26 cellular contexts compared by ENCODE assay signal in the genomic region with DNA sequence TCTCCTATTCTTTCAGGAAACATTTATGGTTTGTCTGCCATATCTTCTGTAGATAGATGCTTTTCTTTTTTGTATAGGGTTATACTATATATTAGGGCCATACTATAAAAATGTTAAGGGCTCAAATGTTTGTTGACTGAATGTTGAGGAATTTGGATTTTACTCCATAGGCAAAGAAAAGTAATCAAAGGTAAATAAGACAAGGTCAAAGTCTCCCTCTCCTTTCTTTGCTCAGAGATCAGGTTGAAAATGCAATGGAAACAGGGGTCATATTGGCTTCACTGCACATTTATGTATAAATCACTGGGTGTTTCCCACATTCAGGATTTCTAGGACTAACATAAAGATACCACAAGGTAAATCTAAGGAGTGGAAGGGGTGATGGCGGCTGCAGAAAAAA.
A peak's percentile ranks its signal among the peaks of the same experiment; 100 is the strongest.
DNase-seq lines count a peak whose midpoint lies in the region; ATAC-seq, FAIRE-seq and TF ChIP-seq lines count a peak whose summit lies in the region.
"Had no signal": no experiment of that assay in that cellular context is flagged by ENCODE, and none has a peak within 500 bp of the region (broad histone marks: within the 10 kb centered on the region; RNA-seq: fewer than 3 reads in every experiment).

No MANE protein-coding gene starts in this region.

- TF ChIP-seq POLR2A in A549 (IDR thresholded peaks at IDR 0.05; ENCODE audit: low read length): no peak

- DNase-seq in A549 (ENCODE audit: low read depth in 1 of 2, low spot score in 1 of 2) (no peak), glutamatergic neuron (no peak), left lobe of liver (ENCODE audit: low spot score) (no peak), mucosa of descending colon (no peak), hippocampal formation (lab: John Stamatoyannopoulos, UW) (no peak), D341Med (ENCODE audit: low spot score) (no peak)
- DNase-seq in stimulated activated CD4-positive, alpha-beta T cell treated with anti-CD3 and anti-CD28 coated beads, Interleukin-15, amount 100 ng/mL, for 24 hours: no peak
- DNase-seq: ACHN; AML-193; BE2C; Calu3; CD4-positive, alpha-beta T cell; CD8-positive, alpha-beta memory T cell; DMS153; DND-41; GM23248; H9; HFFc6 had no signal

- peaks cover 10% of the 10 kb centered on the region for H3K9me3 Mint-ChIP-seq in glutamatergic neuron (ENCODE audit: unreplicated experiment)
- H3K9me3 Mint-ChIP-seq: H9, HFFc6 had no signal

- 39% methylated on average over 1 of the region's 1 CpG for WGBS in A549 (ENCODE audit: missing lambda C conversion rate)

- no peak for TF ChIP-seq EP300 in A549 (IDR thresholded peaks at IDR 0.05)

- peaks cover 12% of the 10 kb centered on the region for H3K36me3 Mint-ChIP-seq in glutamatergic neuron (ENCODE audit: unreplicated experiment)
- H3K36me3 Mint-ChIP-seq: CD14-positive monocyte; CD8-positive, alpha-beta memory T cell had no signal

- H3K4me1 ChIP-seq in A549 (0 out of 3 replicates have a peak, but pooled peaks cover 3% of the 10 kb centered on the region), mucosa of descending colon (ENCODE audit: low read depth) (no peaks in the 10 kb centered on the region)
- H3K4me1 ChIP-seq: BE2C had no signal

- H3K4me3 ChIP-seq in A549 (no peak overlapping the region), mucosa of descending colon (no peak overlapping the region)
- H3K4me3 ChIP-seq: BLaER1 treated with 17β-estradiol and CSF1 and Interleukin-3, amounts not matched to agents 10 nM and 100 nM; GM12878; GM23248 had no signal

- peaks cover 25% of the 10 kb centered on the region for H3K4me1 Mint-ChIP-seq in glutamatergic neuron (ENCODE audit: low read depth, unreplicated experiment)
- H3K4me1 Mint-ChIP-seq: CD14-positive monocyte; CD8-positive, alpha-beta memory T cell had no signal

- no peak for TF ChIP-seq RAD21 in A549 (conservative IDR thresholded peaks at IDR 0.05 in 1 of 2, IDR thresholded peaks at IDR 0.05 in 1 of 2)

- no peaks in the 10 kb centered on the region for H3K9me3 ChIP-seq in A549
- H3K9me3 ChIP-seq in mucosa of descending colon: no peaks in the 10 kb centered on the region
- H3K9me3 ChIP-seq: BE2C; BLaER1 treated with 17β-estradiol and CSF1 and Interleukin-3, amounts not matched to agents 10 nM and 100 nM had no signal

- no peaks in the 10 kb centered on the region for H3K36me3 ChIP-seq in mucosa of descending colon (ENCODE audit: low read depth)
- H3K36me3 ChIP-seq: BE2C; BLaER1 treated with 17β-estradiol and CSF1 and Interleukin-3, amounts not matched to agents 10 nM and 100 nM had no signal

- intact Hi-C loops in mucosa of descending colon (cut with DNase I, micrococcal nuclease): no loop called here

- ATAC-seq in A549 (no peak), left lobe of liver (peak; percentile 58), mucosa of descending colon (peak; percentile 61)
- ATAC-seq: GM12878 had no signal

- H3K27me3 Mint-ChIP-seq in glutamatergic neuron (ENCODE audit: unreplicated experiment): peaks cover 7% of the 10 kb centered on the region
- H3K27me3 Mint-ChIP-seq: CD4-positive, alpha-beta T cell; CD8-positive, alpha-beta memory T cell had no signal

- H3K4me3 Mint-ChIP-seq in glutamatergic neuron (ENCODE audit: unreplicated experiment): no peak overlapping the region
- H3K4me3 Mint-ChIP-seq: CD14-positive monocyte; CD4-positive, alpha-beta T cell; CD8-positive, alpha-beta memory T cell; H9; HFFc6 had no signal

- CTCF ChIA-PET in A549 (lab: Yijun Ruan, JAX): no interaction called here

- H3K4me2 ChIP-seq in A549: 0 out of 3 replicates have a peak overlapping the region, but pooled peaks have one; percentile 14
- H3K4me2 ChIP-seq: BLaER1 treated with 17β-estradiol and CSF1 and Interleukin-3, amounts not matched to agents 10 nM and 100 nM had no signal

- POLR2A ChIA-PET in A549 (lab: Yijun Ruan, JAX): no interaction called here

- no peak for TF ChIP-seq CTCF in A549 (IDR thresholded peaks at IDR 0.05)
- TF ChIP-seq CTCF in glutamatergic neuron (IDR thresholded peaks at IDR 0.05; ENCODE audit: partially characterized antibody, unreplicated experiment): no peak
- no peak for TF ChIP-seq CTCF in mucosa of descending colon (IDR thresholded peaks at IDR 0.05)

- FAIRE-seq in A549 (lab: Jason Lieb, UNC): no peak
- FAIRE-seq: A204.1, G401.6, GM12878, GM19239, H1 had no signal

- peak overlapping the region; percentile 39 for H3K27ac Mint-ChIP-seq in glutamatergic neuron (ENCODE audit: unreplicated experiment)
- H3K27ac Mint-ChIP-seq: CD14-positive monocyte; CD4-positive, alpha-beta T cell; CD8-positive, alpha-beta memory T cell; HFFc6 had no signal

- H3K27ac ChIP-seq in A549: no peak overlapping the region
- H3K27ac ChIP-seq: 22Rv1; BLaER1 treated with 17β-estradiol and CSF1 and Interleukin-3, amounts not matched to agents 10 nM and 100 nM; GM23248 had no signal

TF ChIP-seq in A549, 52 proteins besides CTCF, POLR2A, EP300 and RAD21:
- TF ChIP-seq KDM1A (IDR thresholded peaks at IDR 0.05; ENCODE audit: low read depth) (no peak), SREBF2 (IDR thresholded peaks at IDR 0.05) (no peak), HOXB5 (CRISPR knock-in tag; IDR thresholded peaks at IDR 0.05) (no peak), HEYL (CRISPR knock-in tag; IDR thresholded peaks at IDR 0.05) (no peak), ZSCAN20 (CRISPR knock-in tag; IDR thresholded peaks at IDR 0.05) (no peak), ZNF302 (CRISPR knock-in tag; IDR thresholded peaks at IDR 0.05) (no peak), JUNB (IDR thresholded peaks at IDR 0.05) (no peak), SMC3 (IDR thresholded peaks at IDR 0.05) (no peak), CHD2 (IDR thresholded peaks at IDR 0.05; ENCODE audit: low read length, partially characterized antibody) (no peak), HOXA7 (CRISPR knock-in tag; IDR thresholded peaks at IDR 0.05) (no peak)
- TF ChIP-seq, protein P1, sequence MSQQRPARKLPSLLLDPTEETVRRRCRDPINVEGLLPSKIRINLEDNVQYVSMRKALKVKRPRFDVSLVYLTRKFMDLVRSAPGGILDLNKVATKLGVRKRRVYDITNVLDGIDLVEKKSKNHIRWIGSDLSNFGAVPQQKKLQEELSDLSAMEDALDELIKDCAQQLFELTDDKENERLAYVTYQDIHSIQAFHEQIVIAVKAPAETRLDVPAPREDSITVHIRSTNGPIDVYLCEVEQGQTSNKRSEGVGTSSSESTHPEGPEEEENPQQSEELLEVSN (IDR thresholded peaks at IDR 0.05; ENCODE audit: borderline replicate concordance, low read depth): no peak
- TF ChIP-seq, protein P2, sequence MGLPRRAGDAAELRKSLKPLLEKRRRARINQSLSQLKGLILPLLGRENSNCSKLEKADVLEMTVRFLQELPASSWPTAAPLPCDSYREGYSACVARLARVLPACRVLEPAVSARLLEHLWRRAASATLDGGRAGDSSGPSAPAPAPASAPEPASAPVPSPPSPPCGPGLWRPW (IDR thresholded peaks at IDR 0.05): no peak
- TF ChIP-seq, protein P3, sequence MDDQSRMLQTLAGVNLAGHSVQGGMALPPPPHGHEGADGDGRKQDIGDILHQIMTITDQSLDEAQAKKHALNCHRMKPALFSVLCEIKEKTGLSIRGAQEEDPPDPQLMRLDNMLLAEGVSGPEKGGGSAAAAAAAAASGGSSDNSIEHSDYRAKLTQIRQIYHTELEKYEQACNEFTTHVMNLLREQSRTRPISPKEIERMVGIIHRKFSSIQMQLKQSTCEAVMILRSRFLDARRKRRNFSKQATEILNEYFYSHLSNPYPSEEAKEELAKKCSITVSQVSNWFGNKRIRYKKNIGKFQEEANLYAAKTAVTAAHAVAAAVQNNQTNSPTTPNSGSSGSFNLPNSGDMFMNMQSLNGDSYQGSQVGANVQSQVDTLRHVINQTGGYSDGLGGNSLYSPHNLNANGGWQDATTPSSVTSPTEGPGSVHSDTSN (IDR thresholded peaks at IDR 0.05): no peak
- TF ChIP-seq, protein P4, sequence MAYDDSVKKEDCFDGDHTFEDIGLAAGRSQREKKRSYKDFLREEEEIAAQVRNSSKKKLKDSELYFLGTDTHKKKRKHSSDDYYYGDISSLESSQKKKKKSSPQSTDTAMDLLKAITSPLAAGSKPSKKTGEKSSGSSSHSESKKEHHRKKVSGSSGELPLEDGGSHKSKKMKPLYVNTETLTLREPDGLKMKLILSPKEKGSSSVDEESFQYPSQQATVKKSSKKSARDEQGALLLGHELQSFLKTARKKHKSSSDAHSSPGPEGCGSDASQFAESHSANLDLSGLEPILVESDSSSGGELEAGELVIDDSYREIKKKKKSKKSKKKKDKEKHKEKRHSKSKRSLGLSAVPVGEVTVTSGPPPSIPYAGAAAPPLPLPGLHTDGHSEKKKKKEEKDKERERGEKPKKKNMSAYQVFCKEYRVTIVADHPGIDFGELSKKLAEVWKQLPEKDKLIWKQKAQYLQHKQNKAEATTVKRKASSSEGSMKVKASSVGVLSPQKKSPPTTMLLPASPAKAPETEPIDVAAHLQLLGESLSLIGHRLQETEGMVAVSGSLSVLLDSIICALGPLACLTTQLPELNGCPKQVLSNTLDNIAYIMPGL (CRISPR knock-in tag; IDR thresholded peaks at IDR 0.05; ENCODE audit: borderline replicate concordance): no peak
- TF ChIP-seq, protein P5, sequence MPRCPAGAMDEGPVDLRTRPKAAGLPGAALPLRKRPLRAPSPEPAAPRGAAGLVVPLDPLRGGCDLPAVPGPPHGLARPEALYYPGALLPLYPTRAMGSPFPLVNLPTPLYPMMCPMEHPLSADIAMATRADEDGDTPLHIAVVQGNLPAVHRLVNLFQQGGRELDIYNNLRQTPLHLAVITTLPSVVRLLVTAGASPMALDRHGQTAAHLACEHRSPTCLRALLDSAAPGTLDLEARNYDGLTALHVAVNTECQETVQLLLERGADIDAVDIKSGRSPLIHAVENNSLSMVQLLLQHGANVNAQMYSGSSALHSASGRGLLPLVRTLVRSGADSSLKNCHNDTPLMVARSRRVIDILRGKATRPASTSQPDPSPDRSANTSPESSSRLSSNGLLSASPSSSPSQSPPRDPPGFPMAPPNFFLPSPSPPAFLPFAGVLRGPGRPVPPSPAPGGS (IDR thresholded peaks at IDR 0.05): no peak
- TF ChIP-seq, protein P6, sequence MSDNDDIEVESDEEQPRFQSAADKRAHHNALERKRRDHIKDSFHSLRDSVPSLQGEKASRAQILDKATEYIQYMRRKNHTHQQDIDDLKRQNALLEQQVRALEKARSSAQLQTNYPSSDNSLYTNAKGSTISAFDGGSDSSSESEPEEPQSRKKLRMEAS (IDR thresholded peaks at IDR 0.05): no peak
- TF ChIP-seq, protein P7, sequence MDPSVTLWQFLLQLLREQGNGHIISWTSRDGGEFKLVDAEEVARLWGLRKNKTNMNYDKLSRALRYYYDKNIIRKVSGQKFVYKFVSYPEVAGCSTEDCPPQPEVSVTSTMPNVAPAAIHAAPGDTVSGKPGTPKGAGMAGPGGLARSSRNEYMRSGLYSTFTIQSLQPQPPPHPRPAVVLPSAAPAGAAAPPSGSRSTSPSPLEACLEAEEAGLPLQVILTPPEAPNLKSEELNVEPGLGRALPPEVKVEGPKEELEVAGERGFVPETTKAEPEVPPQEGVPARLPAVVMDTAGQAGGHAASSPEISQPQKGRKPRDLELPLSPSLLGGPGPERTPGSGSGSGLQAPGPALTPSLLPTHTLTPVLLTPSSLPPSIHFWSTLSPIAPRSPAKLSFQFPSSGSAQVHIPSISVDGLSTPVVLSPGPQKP (IDR thresholded peaks at IDR 0.05; ENCODE audit: low read depth, low read length): no peak

Comparison
In these comparisons a context has a peak if more than half of its experiments do, and no peak if none do; other contexts are left out.
1. ATAC-seq: peak in left lobe of liver (single experiment) and mucosa of descending colon (single experiment); none in A549 (0 of 2).